In genomic region chr4:2638730-2639129, GRCh38 we compare ENCODE assay signal across 24 cellular contexts.
DNase-seq lines count a peak whose midpoint lies in the region; ATAC-seq, FAIRE-seq and TF ChIP-seq lines count a peak whose summit lies in the region.
"Had no signal": no experiment of that assay in that cellular context is flagged by ENCODE, and none has a peak within 500 bp of the region (broad histone marks: within the 10 kb centered on the region; RNA-seq: fewer than 3 reads in every experiment).

No MANE protein-coding gene starts in this region.

- CTCF ChIA-PET in activated naive CD4-positive, alpha-beta T cell treated with anti-CD3 and anti-CD28 coated beads, Interleukin-2, amount 10 ng/mL, durations not matched to agents 7 days and 5 days (lab: Charles Lee), result no interaction called here
- CTCF ChIA-PET in activated CD4-positive, alpha-beta T cell treated with anti-CD3 and anti-CD28 coated beads, Interleukin-2, amount 10 ng/mL, durations not matched to agents 7 days and 5 days (lab: Charles Lee), result no interaction called here

- no peak for DNase-seq in activated naive CD4-positive, alpha-beta T cell treated with anti-CD3 and anti-CD28 coated beads, Interleukin-2, amount 10 ng/mL, durations not matched to agents 7 days and 5 days
- DNase-seq in activated naive CD4-positive, alpha-beta T cell treated with anti-CD3 and anti-CD28 coated beads, Interleukin-2, amount 50 U/mL, for 16 hours, result no peak
- DNase-seq in memory B cell (ENCODE audit: low spot score in 2 of 2) (no peak), gastrocnemius medialis (peak; percentile 13 to 26), H54 (ENCODE audit: insufficient read length, low spot score) (no peak), NCI-H2227 (lab: John Stamatoyannopoulos, UW; ENCODE audit: unreplicated experiment) (no peak)
- DNase-seq in activated CD4-positive, alpha-beta T cell treated with anti-CD3 and anti-CD28 coated beads, Interleukin-2, amount 10 ng/mL, durations not matched to agents 7 days and 5 days, result no peak
- DNase-seq: Caco-2; CD8-positive, alpha-beta T cell; GDM1; GOT3; HCEC 1CT; Kasumi-1; MV-4-11; NCI-H1105; NCI-H1436 treated with DMSO at 0.1 percent for 48 hours; NCI-H187 treated with DMSO at 0.1 percent for 48 hours; NCI-H2227 treated with DMSO at 0.1 percent for 48 hours; NCI-H526 treated with DMSO at 0.1 percent for 48 hours; SHP77 had no signal

- no peaks in the 10 kb centered on the region for H3K27me3 Mint-ChIP-seq in activated naive CD4-positive, alpha-beta T cell treated with anti-CD3 and anti-CD28 coated beads, Interleukin-2, amount 10 ng/mL, durations not matched to agents 7 days and 5 days
- H3K27me3 Mint-ChIP-seq in memory B cell, result no peaks in the 10 kb centered on the region
- no peaks in the 10 kb centered on the region for H3K27me3 Mint-ChIP-seq in activated CD4-positive, alpha-beta T cell treated with anti-CD3 and anti-CD28 coated beads, Interleukin-2, amount 10 ng/mL, durations not matched to agents 7 days and 5 days

- in situ Hi-C loops in gastrocnemius medialis (cut with MboI; ENCODE audit: low sequenced_read_pairs in 4 of 4), result no loop called here

- POLR2A ChIA-PET in activated CD4-positive, alpha-beta T cell treated with anti-CD3 and anti-CD28 coated beads, Interleukin-2, amount 10 ng/mL, durations not matched to agents 7 days and 5 days (lab: Charles Lee), result no interaction called here

- peaks cover 0 to 30% of the 10 kb centered on the region in 2 donors for H3K36me3 ChIP-seq in gastrocnemius medialis

- no peak for ATAC-seq in memory B cell (ENCODE audit: low read depth)
- peak; percentile 59 to 77 for ATAC-seq in gastrocnemius medialis
- ATAC-seq: CD8-positive, alpha-beta T cell; K562; Panc1 had no signal

- H3K27ac ChIP-seq in gastrocnemius medialis, result peak overlapping the region; percentile 33 to 74 (median 55)
- H3K27ac ChIP-seq: RWPE1 had no signal

- H3K27me3 ChIP-seq in gastrocnemius medialis, result no peaks in the 10 kb centered on the region

- H3K27ac Mint-ChIP-seq in activated naive CD4-positive, alpha-beta T cell treated with anti-CD3 and anti-CD28 coated beads, Interleukin-2, amount 10 ng/mL, durations not matched to agents 7 days and 5 days, result peak overlapping the region; percentile 8
- H3K27ac Mint-ChIP-seq in memory B cell, result peak overlapping the region; percentile 24
- no peak overlapping the region for H3K27ac Mint-ChIP-seq in activated CD4-positive, alpha-beta T cell treated with anti-CD3 and anti-CD28 coated beads, Interleukin-2, amount 10 ng/mL, durations not matched to agents 7 days and 5 days
- H3K27ac Mint-ChIP-seq: CD8-positive, alpha-beta T cell had no signal

- no peaks in the 10 kb centered on the region for H3K9me3 Mint-ChIP-seq in activated naive CD4-positive, alpha-beta T cell treated with anti-CD3 and anti-CD28 coated beads, Interleukin-2, amount 10 ng/mL, durations not matched to agents 7 days and 5 days
- no peaks in the 10 kb centered on the region for H3K9me3 Mint-ChIP-seq in memory B cell
- no peaks in the 10 kb centered on the region for H3K9me3 Mint-ChIP-seq in activated CD4-positive, alpha-beta T cell treated with anti-CD3 and anti-CD28 coated beads, Interleukin-2, amount 10 ng/mL, durations not matched to agents 7 days and 5 days
- H3K9me3 Mint-ChIP-seq: CD8-positive, alpha-beta T cell had no signal

- intact Hi-C loops in gastrocnemius medialis (cut with DNase I; ENCODE audit: low total_unique reads), result no loop called here

- H3K9me3 ChIP-seq in gastrocnemius medialis, result no peaks in the 10 kb centered on the region
- H3K9me3 ChIP-seq: Caco-2 had no signal

- TF ChIP-seq CTCF in gastrocnemius medialis (IDR thresholded peaks at IDR 0.05 in 4 of 5, conservative IDR thresholded peaks at IDR 0.05 in 1 of 5), result no peak

- FAIRE-seq in H54 (lab: Jason Lieb, UNC), result no peak
- FAIRE-seq: HTR-8/SVneo, K562 had no signal

- no peak for TF ChIP-seq POLR2A in gastrocnemius medialis (IDR thresholded peaks at IDR 0.05)
- no peak for TF ChIP-seq POLR2A in H54 (IDR thresholded peaks at IDR 0.05; ENCODE audit: low read depth, low read length)

- H3K36me3 Mint-ChIP-seq in activated naive CD4-positive, alpha-beta T cell treated with anti-CD3 and anti-CD28 coated beads, Interleukin-2, amount 10 ng/mL, durations not matched to agents 7 days and 5 days, result peaks cover 25% of the 10 kb centered on the region
- peaks cover 26% of the 10 kb centered on the region for H3K36me3 Mint-ChIP-seq in memory B cell
- peaks cover 18% of the 10 kb centered on the region for H3K36me3 Mint-ChIP-seq in activated CD4-positive, alpha-beta T cell treated with anti-CD3 and anti-CD28 coated beads, Interleukin-2, amount 10 ng/mL, durations not matched to agents 7 days and 5 days (ENCODE audit: low read depth)

- H3K4me3 Mint-ChIP-seq in activated naive CD4-positive, alpha-beta T cell treated with anti-CD3 and anti-CD28 coated beads, Interleukin-2, amount 10 ng/mL, durations not matched to agents 7 days and 5 days, result no peak overlapping the region
- H3K4me3 Mint-ChIP-seq in memory B cell, result no peak overlapping the region
- no peak overlapping the region for H3K4me3 Mint-ChIP-seq in activated CD4-positive, alpha-beta T cell treated with anti-CD3 and anti-CD28 coated beads, Interleukin-2, amount 10 ng/mL, durations not matched to agents 7 days and 5 days
- H3K4me3 Mint-ChIP-seq: CD8-positive, alpha-beta T cell had no signal

- no peaks in the 10 kb centered on the region for H3K4me1 Mint-ChIP-seq in activated naive CD4-positive, alpha-beta T cell treated with anti-CD3 and anti-CD28 coated beads, Interleukin-2, amount 10 ng/mL, durations not matched to agents 7 days and 5 days
- no peaks in the 10 kb centered on the region for H3K4me1 Mint-ChIP-seq in memory B cell
- no peaks in the 10 kb centered on the region for H3K4me1 Mint-ChIP-seq in activated CD4-positive, alpha-beta T cell treated with anti-CD3 and anti-CD28 coated beads, Interleukin-2, amount 10 ng/mL, durations not matched to agents 7 days and 5 days

- H3K4me3 ChIP-seq in gastrocnemius medialis, result no peak overlapping the region
- H3K4me3 ChIP-seq: K562 had no signal

- peaks cover 14% of the 10 kb centered on the region in 2 donors for H3K4me1 ChIP-seq in gastrocnemius medialis
- H3K4me1 ChIP-seq: Caco-2 had no signal

Comparison
In these comparisons a context has a peak if more than half of its experiments do, and no peak if none do; other contexts are left out.
1. DNase-seq: peak in gastrocnemius medialis (2 of 2); none in activated naive CD4-positive, alpha-beta T cell treated with anti-CD3 and anti-CD28 coated beads, Interleukin-2, amount 10 ng/mL, durations not matched to agents 7 days and 5 days (single experiment), activated naive CD4-positive, alpha-beta T cell treated with anti-CD3 and anti-CD28 coated beads, Interleukin-2, amount 50 U/mL, for 16 hours (single experiment), memory B cell (0 of 2), activated CD4-positive, alpha-beta T cell treated with anti-CD3 and anti-CD28 coated beads, Interleukin-2, amount 10 ng/mL, durations not matched to agents 7 days and 5 days (single experiment), H54 (single experiment) and NCI-H2227 (single experiment).